ENCODE assay signal across 15 cellular contexts in the genomic region with DNA sequence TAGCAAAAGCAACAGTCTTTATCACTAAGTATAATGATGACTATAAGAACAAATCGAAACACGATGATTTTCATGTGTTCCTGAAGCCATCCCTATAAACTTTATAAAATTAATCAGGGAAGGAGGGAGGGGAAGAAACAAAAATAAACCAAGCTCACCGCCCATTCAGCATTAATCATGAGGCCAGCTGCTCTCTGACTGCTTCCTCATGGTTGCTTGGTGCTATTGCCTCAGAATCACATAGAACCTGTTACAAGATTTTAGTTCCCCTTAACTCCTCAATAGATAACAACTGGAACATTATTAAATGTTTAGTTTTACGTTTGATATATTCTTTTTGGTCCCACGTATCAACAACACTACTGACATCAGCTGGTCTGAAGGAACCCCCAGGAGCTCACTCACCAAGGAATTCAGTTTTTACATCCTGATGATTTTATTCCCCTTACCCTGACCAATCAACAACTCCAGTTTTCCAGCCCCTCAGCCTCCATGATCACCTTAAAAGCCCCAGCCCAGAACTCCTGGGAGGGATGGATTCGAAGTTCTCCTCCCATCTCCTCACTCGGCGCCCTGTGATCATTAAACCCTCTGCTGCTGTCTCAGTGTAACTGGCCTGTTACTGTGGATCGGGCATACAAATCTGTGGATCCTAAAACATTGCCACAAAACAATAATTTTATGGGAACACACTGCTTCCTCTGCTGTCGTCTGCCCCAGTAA. TPM values are rescaled to one million over a fixed set of nuclear protein-coding genes. Genes with fewer than 3 reads are reported as not detected.
A peak's percentile ranks its signal among the peaks of the same experiment; 100 is the strongest.
DNase-seq lines count a peak whose midpoint lies in the region; ATAC-seq and TF ChIP-seq lines count a peak whose summit lies in the region.
"Had no signal": no experiment of that assay in that cellular context is flagged by ENCODE, and none has a peak within 500 bp of the region (broad histone marks: within the 10 kb centered on the region; RNA-seq: fewer than 3 reads in every experiment).

No MANE protein-coding gene starts in this region.

- no peaks in the 10 kb centered on the region for H3K79me2 ChIP-seq in OCI-LY3 (ENCODE audit: low read length)

- no peaks in the 10 kb centered on the region for H4K20me1 ChIP-seq in OCI-LY3 (ENCODE audit: insufficient read depth, low read length)

- H3K4me3 ChIP-seq in OCI-LY3 (ENCODE audit: low read length) (0 out of 2 replicates have a peak overlapping the region, but pooled peaks have one; percentile 8), esophagus muscularis mucosa (no peak overlapping the region), BE2C (ENCODE audit: low read depth, low read length) (no peak overlapping the region)
- H3K4me3 ChIP-seq: esophagus squamous epithelium, PC-9, skin epidermis had no signal

- 74% methylated on average over 10 of the region's 10 CpGs for WGBS in esophagus muscularis mucosa

- H2AFZ ChIP-seq in OCI-LY3 (ENCODE audit: low read depth, low read length), result no peak overlapping the region
- H2AFZ ChIP-seq: PC-9 had no signal

- H3K9me3 ChIP-seq in OCI-LY3 (ENCODE audit: insufficient read depth, low read length) (0 out of 2 replicates have a peak, but pooled peaks cover 6% of the 10 kb centered on the region), esophagus muscularis mucosa (no peaks in the 10 kb centered on the region), BE2C (no peaks in the 10 kb centered on the region)
- H3K9me3 ChIP-seq: esophagus squamous epithelium had no signal

- DNase-seq in HCEC 1CT, result peak; percentile 58
- DNase-seq in fibroblast of peridontal ligament (ENCODE audit: extremely low read depth), result peak; percentile 70
- DNase-seq in omental fat pad (ENCODE audit: low spot score), result no peak
- no peak for DNase-seq in esophagus muscularis mucosa (ENCODE audit: extremely low spot score)
- no peak for DNase-seq in BE2C
- no peak for DNase-seq in NCI-H2029 treated with DMSO at 0.1 percent for 48 hours (lab: John Stamatoyannopoulos, UW)
- DNase-seq: esophagus squamous epithelium, PC-9, T-helper 2 cell had no signal

- H3K9ac ChIP-seq in OCI-LY3 (ENCODE audit: low read length), result no peak overlapping the region
- H3K9ac ChIP-seq: KMS-11 had no signal

- peak; percentile 41 for ATAC-seq in omental fat pad (ENCODE audit: low FRiP score)
- no peak for ATAC-seq in GM21576 (IDR thresholded peaks at IDR 0.05; ENCODE audit: unreplicated experiment)
- ATAC-seq: activated naive CD4-positive, alpha-beta T cell treated with anti-CD3 and anti-CD28 coated beads, Interleukin-2, amount 50 U/mL, for 72 hours had no signal

- H3K27me3 ChIP-seq in OCI-LY3 (ENCODE audit: low read depth, low read length), result peaks cover 62% of the 10 kb centered on the region
- H3K27me3 ChIP-seq in esophagus muscularis mucosa, result no peaks in the 10 kb centered on the region
- no peaks in the 10 kb centered on the region for H3K27me3 ChIP-seq in BE2C

- H3K4me1 ChIP-seq in OCI-LY3 (ENCODE audit: low read length) (peaks cover 59% of the 10 kb centered on the region), esophagus muscularis mucosa (no peaks in the 10 kb centered on the region), BE2C (no peaks in the 10 kb centered on the region)

- H3K36me3 ChIP-seq in OCI-LY3 (replicated peaks; ENCODE audit: low read depth, low read length), result peaks cover 3% of the 10 kb centered on the region
- H3K36me3 ChIP-seq in esophagus muscularis mucosa, result no peaks in the 10 kb centered on the region
- H3K36me3 ChIP-seq in BE2C, result no peaks in the 10 kb centered on the region
- H3K36me3 ChIP-seq: esophagus squamous epithelium had no signal

- H3K27ac ChIP-seq in OCI-LY3 (ENCODE audit: low read length) (no peak overlapping the region), esophagus muscularis mucosa (replicated peaks in 1 of 4) (no peak overlapping the region)
- H3K27ac ChIP-seq: C4-2B, KMS-11, PC-9 had no signal

- TF ChIP-seq POLR2A in esophagus muscularis mucosa (IDR thresholded peaks at IDR 0.05; ENCODE audit: low read depth), result no peak

- TF ChIP-seq CTCF in OCI-LY3 (IDR thresholded peaks at IDR 0.05; ENCODE audit: low read depth, low read length) (no peak), omental fat pad (IDR thresholded peaks at IDR 0.05) (no peak), esophagus muscularis mucosa (IDR thresholded peaks at IDR 0.05) (no peak), BE2C (IDR thresholded peaks at IDR 0.05; ENCODE audit: low read depth, low read length) (no peak)

- intact Hi-C loops in esophagus muscularis mucosa (cut with DNase I), result no loop called here

- H3K4me2 ChIP-seq in OCI-LY3 (ENCODE audit: low read length), result peak overlapping the region; percentile 49
- H3K4me2 ChIP-seq: KMS-11, PC-9 had no signal

- TF ChIP-seq EP300 in esophagus muscularis mucosa (IDR thresholded peaks at IDR 0.05), result no peak

RNA-seq across cellular contexts. Expression of gene HNRNPLL, which starts 10.6 kb away (rescaled TPM):
- total RNA-seq in omental fat pad, result 10 to 100 TPM; 32.3 to 41.6 (median 36.4) TPM
- total RNA-seq in esophagus muscularis mucosa, result 10 to 100 TPM; 50.2 to 61.5 (median 54.0) TPM
- polyA plus RNA-seq in BE2C (2012; ENCODE audit: insufficient read depth, insufficient read length, low read depth), result 22.4 TPM

RNA-seq across cellular contexts. Expression of gene GALM, which starts 52.6 kb away (rescaled TPM):
- 10 to 100 TPM in 3 of 4 donors, 1 to 10 TPM in 1; 9.7 to 29.3 (median 25.7) TPM for total RNA-seq in omental fat pad
- total RNA-seq in esophagus muscularis mucosa, result 10 to 100 TPM in 3 of 4 donors, 1 to 10 TPM in 1; 8.3 to 14.6 (median 11.6) TPM
- polyA plus RNA-seq in BE2C (2012; ENCODE audit: insufficient read depth, insufficient read length, low read depth), result 3.3 TPM

Comparison
In these comparisons a context has a peak if more than half of its experiments do, and no peak if none do; other contexts are left out.
1. DNase-seq: peak in HCEC 1CT (single experiment) and fibroblast of peridontal ligament (single experiment); none in omental fat pad (single experiment), esophagus muscularis mucosa (single experiment), BE2C (single experiment) and NCI-H2029 treated with DMSO at 0.1 percent for 48 hours (single experiment).